27 cellular contexts compared by ENCODE assay signal in the genomic region with DNA sequence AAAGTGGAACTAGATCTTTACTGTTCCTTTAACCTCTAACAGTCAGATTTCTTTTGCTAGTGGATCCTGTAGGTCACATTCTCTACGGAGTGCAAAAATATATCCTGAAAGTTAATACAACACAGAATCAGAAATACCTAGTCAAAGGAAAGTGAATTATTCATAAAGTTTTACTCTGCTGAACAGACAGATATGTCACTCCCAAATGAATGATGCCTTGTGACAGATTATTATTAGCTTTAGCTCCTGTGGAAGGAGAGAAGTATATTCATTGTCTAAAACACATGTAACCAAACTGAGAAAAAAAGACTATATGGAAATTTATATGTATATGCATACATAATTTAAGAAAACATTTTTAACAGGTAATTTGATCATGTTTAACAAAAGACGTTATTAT.
"Had no signal": no experiment of that assay in that cellular context is flagged by ENCODE, and none has a peak within 500 bp of the region (broad histone marks: within the 10 kb centered on the region; RNA-seq: fewer than 3 reads in every experiment).

No MANE protein-coding gene starts in this region.

- H3K27ac Mint-ChIP-seq: dendritic cell treated with granulocyte-macrophage colony-stimulating factor and Interleukin-4, amounts not matched to agents 40 ng/mL and 50 ng/mL, for 4 days; effector memory CD8-positive, alpha-beta T cell; endodermal cell had no signal

- H3K27me3 Mint-ChIP-seq: dendritic cell treated with granulocyte-macrophage colony-stimulating factor and Interleukin-4, amounts not matched to agents 40 ng/mL and 50 ng/mL, for 4 days; effector memory CD8-positive, alpha-beta T cell had no signal

- H3K36me3 ChIP-seq: colonic mucosa, esophagus muscularis mucosa, esophagus squamous epithelium, gastrocnemius medialis, gastroesophageal sphincter, heart left ventricle, heart right ventricle had no signal

- H3K4me1 ChIP-seq: colonic mucosa, esophagus muscularis mucosa, esophagus squamous epithelium, gastrocnemius medialis, gastroesophageal sphincter, heart left ventricle, heart right ventricle had no signal

- FAIRE-seq: colon, endometrium had no signal

- H3K27ac ChIP-seq: colonic mucosa, coronary artery, dorsolateral prefrontal cortex, epithelial cell of prostate, esophagus muscularis mucosa, esophagus squamous epithelium, foreskin keratinocyte, gastrocnemius medialis, gastroesophageal sphincter, heart left ventricle, heart right ventricle had no signal

- H3K27me3 ChIP-seq: colonic mucosa, dorsolateral prefrontal cortex, esophagus muscularis mucosa, esophagus squamous epithelium, foreskin keratinocyte, gastrocnemius medialis, gastroesophageal sphincter, heart left ventricle, heart right ventricle had no signal

- H3K4me3 ChIP-seq: colonic mucosa, coronary artery, dorsolateral prefrontal cortex, esophagus muscularis mucosa, esophagus squamous epithelium, gastrocnemius medialis, gastroesophageal sphincter, heart left ventricle, heart right ventricle had no signal

- H3K9me3 ChIP-seq: colonic mucosa, esophagus squamous epithelium, gastrocnemius medialis had no signal

- DNase-seq: colonic mucosa; cortex of kidney; dermis blood vessel endothelial cell; dorsolateral prefrontal cortex; effector CD4-positive, alpha-beta T cell; effector CD8-positive, alpha-beta T cell; effector memory CD4-positive, alpha-beta T cell; effector memory CD8-positive, alpha-beta T cell; endodermal cell; erythroblast; esophagus squamous epithelium; foreskin fibroblast; foreskin keratinocyte; foreskin melanocyte; gastrocnemius medialis; glutamatergic neuron; head of caudate nucleus; heart left ventricle; heart right ventricle had no signal

- ATAC-seq: effector memory CD8-positive, alpha-beta T cell; esophagus mucosa; foreskin keratinocyte; gastrocnemius medialis; gastroesophageal sphincter; heart left ventricle; heart right ventricle had no signal

- H3K4me3 Mint-ChIP-seq: dendritic cell treated with granulocyte-macrophage colony-stimulating factor and Interleukin-4, amounts not matched to agents 40 ng/mL and 50 ng/mL, for 4 days; effector memory CD8-positive, alpha-beta T cell; endodermal cell had no signal

- H3K4me1 Mint-ChIP-seq: endodermal cell had no signal
